ENCODE assay signal across 33 cellular contexts in genomic region chr11:14835491-14836105, GRCh38.
"Had no signal": no experiment of that assay in that cellular context is flagged by ENCODE, and none has a peak within 500 bp of the region (broad histone marks: within the 10 kb centered on the region; RNA-seq: fewer than 3 reads in every experiment).

No MANE protein-coding gene starts in this region.

- H3K27ac Mint-ChIP-seq: T-helper 17 cell, type B pancreatic cell had no signal

- H3K4me2 ChIP-seq: smooth muscle cell had no signal

- H3K9me3 Mint-ChIP-seq: type B pancreatic cell had no signal

- H3K36me3 ChIP-seq: adrenal gland, colonic mucosa, esophagus squamous epithelium, heart right ventricle, left lung, lower lobe of right lung, thoracic aorta, uterus, WERI-Rb-1 had no signal

- FAIRE-seq: endometrium had no signal

- DNase-seq: activated CD4-positive, alpha-beta T cell treated with anti-CD3 and anti-CD28 coated beads for 1 hour; activated CD4-positive, alpha-beta T cell treated with anti-CD3 and anti-CD28 coated beads, Interleukin-2, amount 50 U/mL, for 1 hour; activated CD8-positive, alpha-beta memory T cell treated with anti-CD3 and anti-CD28 coated beads, Interleukin-2, amount 50 U/mL, for 48 hours; activated effector memory CD4-positive, alpha-beta T cell treated with anti-CD3 and anti-CD28 coated beads, Interleukin-2, amount 50 U/mL, for 16 hours; activated naive CD4-positive, alpha-beta T cell treated with anti-CD3 and anti-CD28 coated beads, Interleukin-2, amount 50 U/mL, for 16 hours; adrenal gland; aorta; body of pancreas; colonic mucosa; effector CD8-positive, alpha-beta T cell; esophagus squamous epithelium; foreskin melanocyte; heart right ventricle; kidney glomerular epithelial cell; left lung; lower lobe of right lung; mesenchymal stem cell; naive thymus-derived CD8-positive, alpha-beta T cell; nucleus accumbens; psoas muscle; stimulated activated CD4-positive, alpha-beta T cell treated with anti-CD3 and anti-CD28 coated beads, Interleukin-15, amount 100 ng/mL, for 24 hours; stimulated activated naive CD4-positive, alpha-beta T cell treated with Interleukin-2 at 50 U/mL for 16 hours; T-helper 17 cell; T1000; uterus; WERI-Rb-1 had no signal

- H3K4me3 Mint-ChIP-seq: naive thymus-derived CD8-positive, alpha-beta T cell; neural crest cell; T-helper 17 cell; type B pancreatic cell had no signal

- H2AFZ ChIP-seq: parathyroid adenoma had no signal

- H3K79me2 ChIP-seq: parathyroid adenoma had no signal

- ATAC-seq: body of pancreas; heart right ventricle; left lung; lower lobe of right lung; naive thymus-derived CD8-positive, alpha-beta T cell; psoas muscle; T-helper 17 cell had no signal

- H3K27me3 Mint-ChIP-seq: naive thymus-derived CD8-positive, alpha-beta T cell; T-helper 17 cell; type B pancreatic cell had no signal

- H3K9me3 ChIP-seq: adrenal gland, body of pancreas, colonic mucosa, esophagus squamous epithelium, heart right ventricle, left lung, lower lobe of right lung, psoas muscle, thoracic aorta, uterus had no signal

- H3K4me3 ChIP-seq: adrenal gland, body of pancreas, colonic mucosa, esophagus squamous epithelium, heart right ventricle, left lung, lower lobe of right lung, psoas muscle, smooth muscle cell, thoracic aorta, uterus had no signal

- H3K9ac ChIP-seq: parathyroid adenoma had no signal

- H3K27me3 ChIP-seq: adrenal gland, body of pancreas, colonic mucosa, esophagus squamous epithelium, heart right ventricle, left lung, uterus had no signal

- H3K4me1 ChIP-seq: adrenal gland, body of pancreas, colonic mucosa, esophagus squamous epithelium, heart right ventricle, left lung, lower lobe of right lung, parathyroid adenoma, psoas muscle, uterus had no signal

- H3K4me1 Mint-ChIP-seq: neural crest cell, T-helper 17 cell had no signal

- H3K27ac ChIP-seq: adrenal gland, body of pancreas, colonic mucosa, epithelial cell of prostate, esophagus squamous epithelium, heart right ventricle, left lung, lower lobe of right lung, parathyroid adenoma, psoas muscle, thoracic aorta, uterus, WERI-Rb-1 had no signal
